ENCODE assay signal across 11 cellular contexts in the genomic region with DNA sequence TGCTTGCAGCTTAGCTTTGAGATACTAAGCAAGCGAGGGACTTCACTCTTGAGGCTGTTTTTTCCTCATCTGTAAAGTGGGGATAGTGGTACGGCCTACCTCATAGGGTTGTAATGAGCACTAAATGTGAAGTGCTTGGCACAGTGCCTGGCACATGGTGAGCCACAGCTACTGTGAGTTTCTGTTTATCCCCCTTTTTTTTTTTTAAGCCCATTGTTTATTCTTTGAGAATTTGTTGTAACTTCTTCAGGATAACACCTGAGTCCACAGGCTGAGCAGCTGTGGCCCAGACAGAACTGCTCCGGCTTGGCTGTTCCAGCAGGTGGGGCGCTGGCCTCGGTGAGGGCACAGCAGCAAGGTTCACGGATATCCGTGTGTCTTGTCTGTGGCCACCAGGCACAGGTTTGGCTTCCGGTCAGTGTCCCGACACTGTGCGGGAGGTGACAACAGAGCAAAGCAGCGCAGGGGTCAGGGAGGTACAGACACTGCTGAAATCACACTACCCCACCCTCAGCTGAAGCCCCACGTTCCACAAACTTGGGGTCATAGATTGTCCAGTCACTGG. TPM values are rescaled to one million over a fixed set of nuclear protein-coding genes. Genes with fewer than 3 reads are reported as not detected.
A peak's percentile ranks its signal among the peaks of the same experiment; 100 is the strongest.
DNase-seq lines count a peak whose midpoint lies in the region; TF ChIP-seq lines count a peak whose summit lies in the region.
"Had no signal": no experiment of that assay in that cellular context is flagged by ENCODE, and none has a peak within 500 bp of the region (broad histone marks: within the 10 kb centered on the region; RNA-seq: fewer than 3 reads in every experiment).

No MANE protein-coding gene starts in this region.

- POLR2A ChIA-PET in CD4-positive, alpha-beta memory T cell (lab: Charles Lee; ENCODE audit: partially characterized antibody) = interaction anchor here (0.9 to 3.9 kb wide), 3 partner anchors 10 to 164 kb away, joined by 3 to 28 read pairs (median 3); a partner anchor contains a TSS

- H3K9me3 Mint-ChIP-seq in CD4-positive, alpha-beta memory T cell = no peaks in the 10 kb centered on the region
- H3K9me3 Mint-ChIP-seq in chondrocyte (ENCODE audit: low read depth) (no peaks in the 10 kb centered on the region), neural progenitor cell (no peaks in the 10 kb centered on the region)

- H3K9ac ChIP-seq in neural progenitor cell = no peak overlapping the region

- no peak for DNase-seq in CD4-positive, alpha-beta memory T cell
- peak; percentile 63 for DNase-seq in LNCaP clone FGC (ENCODE audit: low read depth)
- DNase-seq in chondrocyte (ENCODE audit: low spot score) = peak; percentile 69
- DNase-seq in posterior vena cava (ENCODE audit: low spot score) = peak; percentile 55
- no peak for DNase-seq in cortex of kidney (lab: John Stamatoyannopoulos, UW)
- DNase-seq in neural progenitor cell (ENCODE audit: low spot score) = no peak
- DNase-seq in GOT3 (lab: John Stamatoyannopoulos, UW) = no peak
- DNase-seq: effector CD4-positive, alpha-beta T cell; NCI-H2171; stimulated activated CD4-positive, alpha-beta T cell treated with anti-CD3 and anti-CD28 coated beads, Interleukin-4, amount 100 ng/mL, for 4 hours had no signal

- peaks cover 98% of the 10 kb centered on the region for H3K4me1 ChIP-seq in CD4-positive, alpha-beta memory T cell (ENCODE audit: insufficient read depth, low read length)
- H3K4me1 ChIP-seq in neural progenitor cell = no peaks in the 10 kb centered on the region

- H3F3A ChIP-seq in neural progenitor cell (ENCODE audit: low read depth) = peaks cover 17% of the 10 kb centered on the region

- CTCF ChIA-PET in CD4-positive, alpha-beta memory T cell (lab: Charles Lee; ENCODE audit: partially characterized antibody) = interaction anchor here (9.9 kb wide), 1 partner anchor 33 kb away, joined by 132 read pairs; no protein-coding TSS in a partner anchor

- no peak overlapping the region for H3K4me3 ChIP-seq in CD4-positive, alpha-beta memory T cell (ENCODE audit: low read length in 2 of 2)
- H3K4me3 ChIP-seq in LNCaP clone FGC (ENCODE audit: low read depth, low read length) = no peak overlapping the region
- no peak overlapping the region for H3K4me3 ChIP-seq in neural progenitor cell
- H3K4me3 ChIP-seq: right atrium auricular region had no signal

- peaks cover 59 to 63% of the 10 kb centered on the region in 2 donors for H3K36me3 Mint-ChIP-seq in CD4-positive, alpha-beta memory T cell
- H3K36me3 Mint-ChIP-seq in chondrocyte (ENCODE audit: low read depth) (peaks cover 30% of the 10 kb centered on the region), neural progenitor cell (peaks cover 28% of the 10 kb centered on the region)

- TF ChIP-seq CTCF in LNCaP clone FGC (IDR thresholded peaks at IDR 0.05; ENCODE audit: control insufficient read depth, extremely low read depth, insufficient read depth) (peak; percentile 29), chondrocyte (IDR thresholded peaks at IDR 0.05) (no peak), neural progenitor cell (IDR thresholded peaks at IDR 0.05) (no peak)

- H3K79me2 ChIP-seq in neural progenitor cell (ENCODE audit: low read depth) = peaks cover 29% of the 10 kb centered on the region

- H3K4me3 Mint-ChIP-seq in CD4-positive, alpha-beta memory T cell = peak overlapping the region in 2 of 8 donors; percentile 31 to 54
- H3K4me3 Mint-ChIP-seq in chondrocyte (ENCODE audit: unreplicated experiment) (no peak overlapping the region), neural progenitor cell (no peak overlapping the region)

- H3K27ac ChIP-seq in CD4-positive, alpha-beta memory T cell (ENCODE audit: low read depth, low read length) = peak overlapping the region; percentile 52
- H3K27ac ChIP-seq in neural progenitor cell = no peak overlapping the region
- H3K27ac ChIP-seq: right atrium auricular region had no signal

- no peaks in the 10 kb centered on the region for H3K27me3 ChIP-seq in CD4-positive, alpha-beta memory T cell (ENCODE audit: insufficient read depth, low read length)
- H3K27me3 ChIP-seq in neural progenitor cell = no peaks in the 10 kb centered on the region
- H3K27me3 ChIP-seq: right atrium auricular region had no signal

- H3K4me2 ChIP-seq in neural progenitor cell = no peak overlapping the region

- H3K4me1 Mint-ChIP-seq in CD4-positive, alpha-beta memory T cell = peaks cover 54 to 99% (median 84%) of the 10 kb centered on the region in 4 donors
- H3K4me1 Mint-ChIP-seq in chondrocyte (ENCODE audit: low read depth) (peaks cover 23% of the 10 kb centered on the region), neural progenitor cell (no peaks in the 10 kb centered on the region)

- H3K9me3 ChIP-seq in CD4-positive, alpha-beta memory T cell (ENCODE audit: control insufficient read depth in 1 of 2, low read length in 2 of 2) = no peaks in the 10 kb centered on the region
- no peaks in the 10 kb centered on the region for H3K9me3 ChIP-seq in neural progenitor cell (ENCODE audit: low read depth)
- H3K9me3 ChIP-seq: right atrium auricular region had no signal

- H3K36me3 ChIP-seq in CD4-positive, alpha-beta memory T cell (ENCODE audit: insufficient read depth, low read length) = peaks cover 31% of the 10 kb centered on the region
- no peaks in the 10 kb centered on the region for H3K36me3 ChIP-seq in neural progenitor cell

- H3K27ac Mint-ChIP-seq in CD4-positive, alpha-beta memory T cell = peak overlapping the region; percentile 73 to 99 (median 84)
- H3K27ac Mint-ChIP-seq in chondrocyte (ENCODE audit: unreplicated experiment) (no peak overlapping the region), neural progenitor cell (no peak overlapping the region)

- intact Hi-C loops in CD4-positive, alpha-beta memory T cell (cut with micrococcal nuclease) = no loop called here
- intact Hi-C loops in posterior vena cava (cut with DNase I) = no loop called here

- peaks cover 51% of the 10 kb centered on the region for H4K20me1 ChIP-seq in neural progenitor cell (ENCODE audit: low read depth)

- no peak overlapping the region for H2AFZ ChIP-seq in neural progenitor cell (replicated peaks)

- no peaks in the 10 kb centered on the region for H3K27me3 Mint-ChIP-seq in CD4-positive, alpha-beta memory T cell
- no peaks in the 10 kb centered on the region for H3K27me3 Mint-ChIP-seq in chondrocyte (ENCODE audit: low read depth)
- H3K27me3 Mint-ChIP-seq in neural progenitor cell (ENCODE audit: insufficient read depth, low read depth) = peaks cover 2% of the 10 kb centered on the region

RNA-seq across cellular contexts. Expression of a gene that starts 7.3 kb away (rescaled TPM):
- 100 to 1,000 TPM; 144 to 153 TPM for total RNA-seq in CD4-positive, alpha-beta memory T cell
- 100 to 1,000 TPM; 494 to 667 TPM for polyA plus RNA-seq in CD4-positive, alpha-beta memory T cell
- total RNA-seq in chondrocyte = 3.8 to 4.5 TPM (median 4.5 TPM) in 3 replicates
- total RNA-seq in posterior vena cava = 1 to 10 TPM; 6.9 to 7.4 TPM
- 0.56 and 0.65 TPM in 2 replicates for total RNA-seq in neural progenitor cell (ENCODE audit: low replicate concordance)

RNA-seq across cellular contexts. Expression of a gene that starts 10.4 kb away (rescaled TPM):
- 10 to 100 TPM; 54.5 to 56.8 TPM for total RNA-seq in CD4-positive, alpha-beta memory T cell
- 10 to 100 TPM; 33.2 to 35.8 TPM for polyA plus RNA-seq in CD4-positive, alpha-beta memory T cell
- 28.6 to 30.4 TPM (median 30.2 TPM) in 3 replicates for total RNA-seq in chondrocyte
- total RNA-seq in posterior vena cava = 10 to 100 TPM; 12.2 to 24.3 TPM
- total RNA-seq in neural progenitor cell (ENCODE audit: low replicate concordance) = 35.0 and 60.9 TPM in 2 replicates

Comparison
In these comparisons a context has a peak if more than half of its experiments do, and no peak if none do; other contexts are left out.
1. DNase-seq: peak in LNCaP clone FGC (single experiment), chondrocyte (single experiment) and posterior vena cava (single experiment); none in CD4-positive, alpha-beta memory T cell (0 of 5), cortex of kidney (single experiment), neural progenitor cell (single experiment) and GOT3 (single experiment).
2. H3K27ac Mint-ChIP-seq: peak in CD4-positive, alpha-beta memory T cell (7 of 7); none in chondrocyte (single experiment) and neural progenitor cell (single experiment).
3. RNA of a gene that starts 7.3 kb away (total RNA-seq): 144 to 153 TPM in CD4-positive, alpha-beta memory T cell; 6.9 to 7.4 TPM in posterior vena cava, 3.8 to 4.5 TPM in chondrocyte and 0.56 to 0.65 TPM in neural progenitor cell; every median in the first group is over 10 times any median in the second.